8 cellular contexts compared by ENCODE assay signal in the genomic region with DNA sequence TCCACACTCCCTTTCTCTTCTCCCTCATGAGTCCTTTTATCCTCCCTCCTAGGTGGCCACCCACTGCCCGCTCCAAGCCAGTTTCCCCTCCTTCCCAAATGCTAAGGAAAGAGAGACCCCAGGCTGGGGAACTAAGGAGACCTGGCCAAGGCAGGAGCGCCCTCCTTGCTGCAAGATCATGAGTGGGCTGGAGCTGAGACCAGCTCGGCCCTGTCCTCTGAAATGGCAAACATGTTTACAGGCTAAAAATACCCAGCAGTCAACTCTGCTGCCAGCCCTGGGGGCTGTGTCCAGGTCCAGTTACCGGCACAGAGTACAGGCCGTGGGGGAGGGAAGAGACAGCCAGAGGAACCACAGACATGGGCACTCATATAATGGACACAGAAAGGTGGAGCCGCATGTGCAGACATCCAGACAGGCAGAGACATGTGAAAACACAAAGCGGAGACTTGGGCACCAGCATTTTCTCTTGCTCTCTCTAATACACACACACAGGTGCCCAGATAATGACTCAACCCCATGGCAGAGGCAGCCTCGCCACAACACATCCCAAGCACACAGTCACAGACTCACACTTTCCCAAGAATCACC. TPM values are rescaled to one million over a fixed set of nuclear protein-coding genes. Genes with fewer than 3 reads are reported as not detected.
DNase-seq lines count a peak whose midpoint lies in the region; ATAC-seq and TF ChIP-seq lines count a peak whose summit lies in the region.

No MANE protein-coding gene starts in this region.

- H3K4me1 Mint-ChIP-seq in activated CD4-positive, alpha-beta T cell treated with anti-CD3 and anti-CD28 coated beads, Interleukin-2, amount 10 ng/mL, durations not matched to agents 7 days and 5 days = peaks cover 70% of the 10 kb centered on the region
- peaks cover 64% of the 10 kb centered on the region for H3K4me1 Mint-ChIP-seq in central memory CD8-positive, alpha-beta T cell

- peaks cover 11% of the 10 kb centered on the region for H3K27me3 Mint-ChIP-seq in activated CD4-positive, alpha-beta T cell treated with anti-CD3 and anti-CD28 coated beads, Interleukin-2, amount 10 ng/mL, durations not matched to agents 7 days and 5 days
- H3K27me3 Mint-ChIP-seq in central memory CD8-positive, alpha-beta T cell = no peaks in the 10 kb centered on the region

- DNase-seq in activated CD4-positive, alpha-beta T cell treated with anti-CD3 and anti-CD28 coated beads, Interleukin-2, amount 10 ng/mL, durations not matched to agents 7 days and 5 days = no peak
- DNase-seq in activated CD4-positive, alpha-beta T cell treated with anti-CD3 and anti-CD28 coated beads for 1 hour = no peak
- no peak for DNase-seq in central memory CD8-positive, alpha-beta T cell (ENCODE audit: low spot score in 2 of 2)
- DNase-seq in transverse colon (no peak), SKM-1 treated with dmso at 0.1 percent for 144 hours (lab: John Stamatoyannopoulos, UW; ENCODE audit: unreplicated experiment) (no peak)
- no peak for DNase-seq in stimulated activated CD4-positive, alpha-beta T cell treated with anti-CD3 and anti-CD28 coated beads, Interleukin-12 subunit alpha, Interleukin-12 subunit beta, amount 100 ng/mL, for 4 hours

- ATAC-seq in central memory CD8-positive, alpha-beta T cell (replicated peaks; ENCODE audit: extremely low read depth, poor library complexity, severe bottlenecking) = no peak
- ATAC-seq in GM21737 (IDR thresholded peaks at IDR 0.05; ENCODE audit: unreplicated experiment) = no peak

- no peaks in the 10 kb centered on the region for H3K9me3 ChIP-seq in liver (ENCODE audit: control insufficient read depth in 4 of 4, low read length in 3 of 4)
- H3K9me3 ChIP-seq in transverse colon = no peaks in the 10 kb centered on the region

- intact Hi-C loops in transverse colon (cut with DNase I; ENCODE audit: low total_unique reads) = loop anchor here (10.0 kb wide), 1 partner anchor 153 kb away; no protein-coding TSS in a partner anchor

- H3K4me3 ChIP-seq in liver (ENCODE audit: low read depth in 1 of 3, low read length in 3 of 3) (peak overlapping the region in 2 of 3 donors; percentile 69 to 91), transverse colon (peak overlapping the region in 3 of 4 donors; percentile 75 to 96 (median 85))

- peak; percentile 31 to 38 for TF ChIP-seq RAD21 in liver (IDR thresholded peaks at IDR 0.05)

- H3K9ac ChIP-seq in liver (ENCODE audit: low read depth in 1 of 2, low read length in 2 of 2) = peak overlapping the region; percentile 10 to 89

- H3K4me3 Mint-ChIP-seq in activated CD4-positive, alpha-beta T cell treated with anti-CD3 and anti-CD28 coated beads, Interleukin-2, amount 10 ng/mL, durations not matched to agents 7 days and 5 days = peak overlapping the region; percentile 79
- H3K4me3 Mint-ChIP-seq in central memory CD8-positive, alpha-beta T cell = peak overlapping the region; percentile 99

- H3K27me3 ChIP-seq in liver (ENCODE audit: control insufficient read depth in 4 of 4, insufficient read depth in 4 of 4, low read length in 3 of 4) = no peaks in the 10 kb centered on the region
- no peaks in the 10 kb centered on the region for H3K27me3 ChIP-seq in transverse colon

- peaks cover 6% of the 10 kb centered on the region for H3K36me3 Mint-ChIP-seq in activated CD4-positive, alpha-beta T cell treated with anti-CD3 and anti-CD28 coated beads, Interleukin-2, amount 10 ng/mL, durations not matched to agents 7 days and 5 days (ENCODE audit: low read depth)
- peaks cover 60% of the 10 kb centered on the region for H3K36me3 Mint-ChIP-seq in central memory CD8-positive, alpha-beta T cell (ENCODE audit: insufficient read depth)

- no peak for TF ChIP-seq POLR2A in transverse colon (IDR thresholded peaks at IDR 0.05)

- POLR2A ChIA-PET in activated CD4-positive, alpha-beta T cell treated with anti-CD3 and anti-CD28 coated beads, Interleukin-2, amount 10 ng/mL, durations not matched to agents 7 days and 5 days (lab: Charles Lee) = no interaction called here

- H3K27ac ChIP-seq in liver (ENCODE audit: low read depth in 1 of 2, low read length in 2 of 2) (peak overlapping the region; percentile 72 to 94), transverse colon (peak overlapping the region; percentile 96 to 100 (median 97))

- TF ChIP-seq EP300 in transverse colon (IDR thresholded peaks at IDR 0.05; ENCODE audit: low read depth) = no peak

- H3K9me3 Mint-ChIP-seq in activated CD4-positive, alpha-beta T cell treated with anti-CD3 and anti-CD28 coated beads, Interleukin-2, amount 10 ng/mL, durations not matched to agents 7 days and 5 days = no peaks in the 10 kb centered on the region
- no peaks in the 10 kb centered on the region for H3K9me3 Mint-ChIP-seq in central memory CD8-positive, alpha-beta T cell

- TF ChIP-seq CTCF in liver (IDR thresholded peaks at IDR 0.05; ENCODE audit: low read depth, low read length, missing input control) (no peak), transverse colon (IDR thresholded peaks at IDR 0.05) (no peak)

- H3K27ac Mint-ChIP-seq in activated CD4-positive, alpha-beta T cell treated with anti-CD3 and anti-CD28 coated beads, Interleukin-2, amount 10 ng/mL, durations not matched to agents 7 days and 5 days = peak overlapping the region; percentile 65
- H3K27ac Mint-ChIP-seq in central memory CD8-positive, alpha-beta T cell (ENCODE audit: low read depth) = peak overlapping the region; percentile 96

- CTCF ChIA-PET in activated CD4-positive, alpha-beta T cell treated with anti-CD3 and anti-CD28 coated beads, Interleukin-2, amount 10 ng/mL, durations not matched to agents 7 days and 5 days (lab: Charles Lee) = interaction anchor here (0.9 to 10.0 kb wide), 3 partner anchors 10 to 123 kb away, joined by 3 to 83 read pairs (median 11); no protein-coding TSS in a partner anchor

- H3K36me3 ChIP-seq in liver (ENCODE audit: control insufficient read depth in 4 of 4, insufficient read depth in 3 of 4, low read depth in 1 of 4, low read length in 3 of 4) (no peaks in the 10 kb centered on the region), transverse colon (no peaks in the 10 kb centered on the region)

- 31% methylated on average over 8 of the region's 8 CpGs for WGBS in liver
- 60 to 61% methylated on average over 3 to 8 of the region's 8 CpGs for WGBS in transverse colon (ENCODE audit: low coverage in 1 of 2), 2 donors

- H3K4me1 ChIP-seq in liver (ENCODE audit: control insufficient read depth in 4 of 4, insufficient read depth in 4 of 4, low read length in 3 of 4) (peaks cover 14 to 74% (median 56%) of the 10 kb centered on the region in 4 donors), transverse colon (peaks cover 37 to 78% (median 65%) of the 10 kb centered on the region in 4 donors)

- in situ Hi-C loops in transverse colon (cut with MboI; ENCODE audit: low pct_ligation_motif_present in 1 of 4, low pct_unique_long_range_greater_than_20kb in 1 of 4, low sequenced_read_pairs in 3 of 4) = loop anchor here in 1 of 4 donors (10.0 kb wide), 1 partner anchor 123 kb away; no protein-coding TSS in a partner anchor

TF ChIP-seq in liver, 16 proteins besides CTCF, POLR2A, EP300 and RAD21 (continues in another document):
- TF ChIP-seq FOXA1 (IDR thresholded peaks at IDR 0.05) = peak; percentile 52
- TF ChIP-seq GABPA (IDR thresholded peaks at IDR 0.05 in 1 of 2, conservative IDR thresholded peaks at IDR 0.05 in 1 of 2) = peak in 1 of 2 donors; percentile 51
- peak; percentile 63 for TF ChIP-seq FOXA2 (IDR thresholded peaks at IDR 0.05)
- peak; percentile 44 to 81 for TF ChIP-seq RXRA (IDR thresholded peaks at IDR 0.05)
- TF ChIP-seq, protein P1, sequence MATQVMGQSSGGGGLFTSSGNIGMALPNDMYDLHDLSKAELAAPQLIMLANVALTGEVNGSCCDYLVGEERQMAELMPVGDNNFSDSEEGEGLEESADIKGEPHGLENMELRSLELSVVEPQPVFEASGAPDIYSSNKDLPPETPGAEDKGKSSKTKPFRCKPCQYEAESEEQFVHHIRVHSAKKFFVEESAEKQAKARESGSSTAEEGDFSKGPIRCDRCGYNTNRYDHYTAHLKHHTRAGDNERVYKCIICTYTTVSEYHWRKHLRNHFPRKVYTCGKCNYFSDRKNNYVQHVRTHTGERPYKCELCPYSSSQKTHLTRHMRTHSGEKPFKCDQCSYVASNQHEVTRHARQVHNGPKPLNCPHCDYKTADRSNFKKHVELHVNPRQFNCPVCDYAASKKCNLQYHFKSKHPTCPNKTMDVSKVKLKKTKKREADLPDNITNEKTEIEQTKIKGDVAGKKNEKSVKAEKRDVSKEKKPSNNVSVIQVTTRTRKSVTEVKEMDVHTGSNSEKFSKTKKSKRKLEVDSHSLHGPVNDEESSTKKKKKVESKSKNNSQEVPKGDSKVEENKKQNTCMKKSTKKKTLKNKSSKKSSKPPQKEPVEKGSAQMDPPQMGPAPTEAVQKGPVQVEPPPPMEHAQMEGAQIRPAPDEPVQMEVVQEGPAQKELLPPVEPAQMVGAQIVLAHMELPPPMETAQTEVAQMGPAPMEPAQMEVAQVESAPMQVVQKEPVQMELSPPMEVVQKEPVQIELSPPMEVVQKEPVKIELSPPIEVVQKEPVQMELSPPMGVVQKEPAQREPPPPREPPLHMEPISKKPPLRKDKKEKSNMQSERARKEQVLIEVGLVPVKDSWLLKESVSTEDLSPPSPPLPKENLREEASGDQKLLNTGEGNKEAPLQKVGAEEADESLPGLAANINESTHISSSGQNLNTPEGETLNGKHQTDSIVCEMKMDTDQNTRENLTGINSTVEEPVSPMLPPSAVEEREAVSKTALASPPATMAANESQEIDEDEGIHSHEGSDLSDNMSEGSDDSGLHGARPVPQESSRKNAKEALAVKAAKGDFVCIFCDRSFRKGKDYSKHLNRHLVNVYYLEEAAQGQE (IDR thresholded peaks at IDR 0.05) = peak; percentile 80

RNA-seq across cellular contexts. Expression of gene AHNAK, which starts 1.2 kb away (rescaled TPM):
- 100 to 1,000 TPM; 206 to 237 TPM for total RNA-seq in activated CD4-positive, alpha-beta T cell treated with anti-CD3 and anti-CD28 coated beads, Interleukin-2, amount 10 ng/mL, durations not matched to agents 7 days and 5 days
- 100 to 1,000 TPM in 1 of 2 donors, 10 to 100 TPM in 1; 53.6 to 110 TPM for total RNA-seq in liver
- 10 to 100 TPM; 22.6 to 22.7 TPM for polyA plus RNA-seq in liver
- total RNA-seq in transverse colon = 1,000 to 10,000 TPM in 1 of 4 donors, 100 to 1,000 TPM in 3; 561 to 1,032 (median 742) TPM

RNA-seq across cellular contexts. Expression of gene EEF1G, which starts 25.9 kb away (rescaled TPM):
- 1,000 to 10,000 TPM; 1,239 to 1,470 TPM for total RNA-seq in activated CD4-positive, alpha-beta T cell treated with anti-CD3 and anti-CD28 coated beads, Interleukin-2, amount 10 ng/mL, durations not matched to agents 7 days and 5 days
- total RNA-seq in liver = 100 to 1,000 TPM; 373 to 640 TPM
- polyA plus RNA-seq in liver = 100 to 1,000 TPM; 251 to 566 TPM
- 1,000 to 10,000 TPM in 3 of 4 donors, 100 to 1,000 TPM in 1; 337 to 1,276 (median 1,207) TPM for total RNA-seq in transverse colon

RNA-seq across cellular contexts. Expression of gene TUT1, which starts 43.5 kb away (rescaled TPM):
- 10 to 100 TPM; 24.1 to 26.0 TPM for total RNA-seq in activated CD4-positive, alpha-beta T cell treated with anti-CD3 and anti-CD28 coated beads, Interleukin-2, amount 10 ng/mL, durations not matched to agents 7 days and 5 days
- total RNA-seq in liver (10 to 100 TPM in 1 of 2 donors, 1 to 10 TPM in 1; 5.6 to 12.1 TPM), transverse colon (10 to 100 TPM in 2 of 4 donors, 1 to 10 TPM in 2; 6.0 to 12.4 (median 9.8) TPM)
- polyA plus RNA-seq in liver = 10 to 100 TPM; 15.2 to 15.8 TPM

RNA-seq across cellular contexts. Expression of gene MTA2, which starts 53.9 kb away (rescaled TPM):
- 100 to 1,000 TPM; 270 to 299 TPM for total RNA-seq in activated CD4-positive, alpha-beta T cell treated with anti-CD3 and anti-CD28 coated beads, Interleukin-2, amount 10 ng/mL, durations not matched to agents 7 days and 5 days
- 10 to 100 TPM; 43.1 to 55.3 TPM for total RNA-seq in liver
- polyA plus RNA-seq in liver = 10 to 100 TPM in 1 of 2 donors, 1 to 10 TPM in 1; 4.4 to 21.4 TPM
- total RNA-seq in transverse colon = 10 to 100 TPM; 42.0 to 80.1 (median 62.1) TPM
